ENCODE assay signal across 8 cellular contexts in genomic region chr6:149895702-149896310, GRCh38. TPM values are rescaled to one million over a fixed set of nuclear protein-coding genes. Genes with fewer than 3 reads are reported as not detected.
DNase-seq lines count a peak whose midpoint lies in the region; ATAC-seq and TF ChIP-seq lines count a peak whose summit lies in the region.

No MANE protein-coding gene starts in this region.

- ATAC-seq in left cardiac atrium (peak; percentile 70 to 76), HG02885 (IDR thresholded peaks at IDR 0.05; ENCODE audit: poor library complexity, unreplicated experiment) (no peak)

- peak overlapping the region; percentile 92 for H3K27ac ChIP-seq in subcutaneous abdominal adipose tissue (ENCODE audit: low read depth, low read length)

- no peak for TF ChIP-seq CTCF in GM10248 (IDR thresholded peaks at IDR 0.05; ENCODE audit: control extremely low read depth, extremely low read depth, low read depth, missing control alignments)

- H3K36me3 ChIP-seq in subcutaneous abdominal adipose tissue (ENCODE audit: control insufficient read depth in 5 of 5, insufficient read depth in 5 of 5, low read length in 5 of 5) = no peaks in the 10 kb centered on the region

- H3K4me1 ChIP-seq in subcutaneous abdominal adipose tissue (ENCODE audit: control insufficient read depth in 5 of 5, insufficient read depth in 5 of 5, low read length in 5 of 5) = peaks cover 14 to 45% (median 38%) of the 10 kb centered on the region in 5 donors

- peak overlapping the region in 1 of 5 donors; percentile 37 for H3K4me3 ChIP-seq in subcutaneous abdominal adipose tissue (ENCODE audit: low read depth in 1 of 5, low read length in 5 of 5)

- intact Hi-C loops in left cardiac atrium (cut with DNase I) = no loop called here

- no peaks in the 10 kb centered on the region for H3K9me3 ChIP-seq in subcutaneous abdominal adipose tissue (ENCODE audit: control insufficient read depth in 5 of 5, low read length in 5 of 5)

- peak overlapping the region in 1 of 5 donors; percentile 4 for H3K9ac ChIP-seq in subcutaneous abdominal adipose tissue (ENCODE audit: low read length in 5 of 5)

- CTCF ChIA-PET in GM10248 (lab: Yijun Ruan, JAX) = interaction anchor here (1.0 kb wide), 1 partner anchor 58 kb away, joined by 3 read pairs; no protein-coding TSS in a partner anchor

- POLR2A ChIA-PET in GM10248 (lab: Yijun Ruan, JAX) = no interaction called here

- DNase-seq in DMS153 (lab: John Stamatoyannopoulos, UW) (peak; percentile 79), NCI-H1092 (lab: John Stamatoyannopoulos, UW) (peak; percentile 22), left cardiac atrium (peak; percentile 68), NCI-H526 (lab: John Stamatoyannopoulos, UW) (no peak), GM10248 (ENCODE audit: extremely low spot score) (no peak)
- DNase-seq in activated T-cell treated with anti-CD3 and anti-CD28 coated beads, Interleukin-2, amount 50 U/mL, for 1 hour = peak; percentile 28

- H3K27me3 ChIP-seq in subcutaneous abdominal adipose tissue (ENCODE audit: control insufficient read depth in 5 of 5, insufficient read depth in 4 of 5, low read length in 5 of 5) = no peaks in the 10 kb centered on the region

RNA-seq across cellular contexts. Expression of gene RAET1E, which starts 2.1 kb away (rescaled TPM):
- total RNA-seq in left cardiac atrium = 1 to 10 TPM in 1 of 2 donors, under 1 TPM in 1; 0.89 to 1.2 TPM

RNA-seq across cellular contexts. Expression of gene RAET1G, which starts 27.1 kb away (rescaled TPM):
- 1 to 10 TPM in 1 of 2 donors, under 1 TPM in 1; 0.55 to 1.1 TPM for total RNA-seq in left cardiac atrium

RNA-seq across cellular contexts. Expression of gene LRP11, which starts 31.6 kb away (rescaled TPM):
- total RNA-seq in left cardiac atrium = 10 to 100 TPM; 15.5 to 25.7 TPM

RNA-seq across cellular contexts. Expression of gene ULBP2, which starts 46.0 kb away (rescaled TPM):
- total RNA-seq in left cardiac atrium = 1 to 10 TPM in 1 of 2 donors, under 1 TPM in 1; 0.71 to 1.1 TPM

Comparison
In these comparisons a context has a peak if more than half of its experiments do, and no peak if none do; other contexts are left out.
1. DNase-seq: peak in DMS153 (single experiment), NCI-H1092 (single experiment), activated T-cell treated with anti-CD3 and anti-CD28 coated beads, Interleukin-2, amount 50 U/mL, for 1 hour (single experiment) and left cardiac atrium (single experiment); none in NCI-H526 (0 of 2) and GM10248 (single experiment).